Comparison of ENCODE assay signal across 18 cellular contexts in the genomic region with DNA sequence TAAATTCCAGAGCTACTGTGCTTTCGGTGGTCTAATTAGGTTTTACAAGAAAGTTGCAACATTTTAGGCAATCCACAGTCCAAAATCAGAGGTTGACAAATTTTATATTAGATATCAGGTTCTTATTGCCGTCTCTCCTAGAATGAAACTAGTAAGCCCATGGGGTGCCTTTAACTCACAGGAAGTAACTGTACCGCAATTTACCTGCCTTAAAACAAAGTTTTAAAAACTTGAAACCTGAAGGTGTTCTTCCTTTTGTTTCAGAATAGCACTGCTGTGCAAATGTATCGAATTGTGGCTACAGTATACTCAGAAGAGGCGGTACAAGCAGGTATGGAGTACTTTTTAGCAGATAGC.
A peak's percentile ranks its signal among the peaks of the same experiment; 100 is the strongest.
DNase-seq lines count a peak whose midpoint lies in the region; ATAC-seq and TF ChIP-seq lines count a peak whose summit lies in the region.
"Had no signal": no experiment of that assay in that cellular context is flagged by ENCODE, and none has a peak within 500 bp of the region (broad histone marks: within the 10 kb centered on the region; RNA-seq: fewer than 3 reads in every experiment).

No MANE protein-coding gene starts in this region.

- no peaks in the 10 kb centered on the region for H3K9me3 ChIP-seq in spleen
- H3K9me3 ChIP-seq: gastrocnemius medialis, right atrium auricular region, stomach had no signal

- peaks cover 0 to 79% (median 41%) of the 10 kb centered on the region in 6 donors for H3K36me3 ChIP-seq in spleen

- H3K4me1 ChIP-seq in spleen, result peaks cover 0 to 48% (median 19%) of the 10 kb centered on the region in 6 donors
- H3K4me1 ChIP-seq: gastrocnemius medialis, right atrium auricular region had no signal

- peak overlapping the region in 5 of 8 donors; percentile 36 to 69 (median 61) for H3K27ac ChIP-seq in spleen
- H3K27ac ChIP-seq: gastrocnemius medialis, right atrium auricular region, stomach had no signal

- H3K4me3 ChIP-seq in spleen, result no peak overlapping the region
- H3K4me3 ChIP-seq: gastrocnemius medialis, right atrium auricular region, stomach had no signal

- CTCF ChIA-PET in activated naive CD4-positive, alpha-beta T cell treated with anti-CD3 and anti-CD28 coated beads, Interleukin-2, amount 10 ng/mL, durations not matched to agents 7 days and 5 days (lab: Charles Lee), result interaction anchor here (1.4 to 1.8 kb wide), 3 partner anchors 23 to 46 kb away, joined by 4 to 6 read pairs (median 5); no protein-coding TSS in a partner anchor
- CTCF ChIA-PET in T-cell (lab: Charles Lee), result no interaction called here

- H3K4me3 Mint-ChIP-seq in activated naive CD4-positive, alpha-beta T cell treated with anti-CD3 and anti-CD28 coated beads, Interleukin-2, amount 10 ng/mL, durations not matched to agents 7 days and 5 days, result no peak overlapping the region
- peak overlapping the region; percentile 15 to 48 (median 19) for H3K4me3 Mint-ChIP-seq in T-cell
- H3K4me3 Mint-ChIP-seq in chondrocyte (ENCODE audit: unreplicated experiment), result no peak overlapping the region
- H3K4me3 Mint-ChIP-seq: dendritic cell treated with granulocyte-macrophage colony-stimulating factor and Interleukin-4, amounts not matched to agents 40 ng/mL and 50 ng/mL, for 4 days had no signal

- no peaks in the 10 kb centered on the region for H3K27me3 ChIP-seq in spleen (replicated peaks in 1 of 7)
- H3K27me3 ChIP-seq: gastrocnemius medialis, right atrium auricular region, stomach had no signal

- no peak for TF ChIP-seq CTCF in chondrocyte (IDR thresholded peaks at IDR 0.05)
- TF ChIP-seq CTCF in spleen (IDR thresholded peaks at IDR 0.05 in 8 of 11, conservative IDR thresholded peaks at IDR 0.05 in 3 of 11), result no peak

- no peaks in the 10 kb centered on the region for H3K9me3 Mint-ChIP-seq in activated naive CD4-positive, alpha-beta T cell treated with anti-CD3 and anti-CD28 coated beads, Interleukin-2, amount 10 ng/mL, durations not matched to agents 7 days and 5 days
- H3K9me3 Mint-ChIP-seq in T-cell, result no peaks in the 10 kb centered on the region
- H3K9me3 Mint-ChIP-seq in chondrocyte (ENCODE audit: low read depth), result peaks cover 4% of the 10 kb centered on the region
- H3K9me3 Mint-ChIP-seq: dendritic cell treated with granulocyte-macrophage colony-stimulating factor and Interleukin-4, amounts not matched to agents 40 ng/mL and 50 ng/mL, for 4 days had no signal

- peaks cover 67% of the 10 kb centered on the region for H3K36me3 Mint-ChIP-seq in activated naive CD4-positive, alpha-beta T cell treated with anti-CD3 and anti-CD28 coated beads, Interleukin-2, amount 10 ng/mL, durations not matched to agents 7 days and 5 days
- H3K36me3 Mint-ChIP-seq in T-cell (peaks cover 36% of the 10 kb centered on the region), chondrocyte (ENCODE audit: low read depth) (peaks cover 10% of the 10 kb centered on the region)

- no peaks in the 10 kb centered on the region for H3K27me3 Mint-ChIP-seq in activated naive CD4-positive, alpha-beta T cell treated with anti-CD3 and anti-CD28 coated beads, Interleukin-2, amount 10 ng/mL, durations not matched to agents 7 days and 5 days
- H3K27me3 Mint-ChIP-seq in T-cell, result no peaks in the 10 kb centered on the region
- H3K27me3 Mint-ChIP-seq in chondrocyte (ENCODE audit: low read depth), result no peaks in the 10 kb centered on the region
- H3K27me3 Mint-ChIP-seq: dendritic cell treated with granulocyte-macrophage colony-stimulating factor and Interleukin-4, amounts not matched to agents 40 ng/mL and 50 ng/mL, for 4 days had no signal

- peaks cover 49% of the 10 kb centered on the region for H3K4me1 Mint-ChIP-seq in activated naive CD4-positive, alpha-beta T cell treated with anti-CD3 and anti-CD28 coated beads, Interleukin-2, amount 10 ng/mL, durations not matched to agents 7 days and 5 days
- H3K4me1 Mint-ChIP-seq in T-cell (peaks cover 35 to 50% (median 42%) of the 10 kb centered on the region in 3 donors), chondrocyte (ENCODE audit: low read depth) (peaks cover 47% of the 10 kb centered on the region)

- 83 to 90% (median 83%) methylated on average over 5 of the region's 5 CpGs for WGBS in spleen, 5 donors

- peak; percentile 56 to 79 (median 76) for ATAC-seq in T-cell (replicated peaks in 1 of 4)
- no peak for ATAC-seq in HG03095 (IDR thresholded peaks at IDR 0.05; ENCODE audit: unreplicated experiment)
- ATAC-seq in GM18909 (IDR thresholded peaks at IDR 0.05; ENCODE audit: poor library complexity, unreplicated experiment), result no peak

- intact Hi-C loops in spleen (cut with DNase I; ENCODE audit: low total_unique reads), result no loop called here

- peak overlapping the region; percentile 83 for H3K27ac Mint-ChIP-seq in activated naive CD4-positive, alpha-beta T cell treated with anti-CD3 and anti-CD28 coated beads, Interleukin-2, amount 10 ng/mL, durations not matched to agents 7 days and 5 days
- H3K27ac Mint-ChIP-seq in T-cell (peak overlapping the region; percentile 92 to 95), chondrocyte (ENCODE audit: unreplicated experiment) (peak overlapping the region; percentile 97)
- H3K27ac Mint-ChIP-seq: dendritic cell treated with granulocyte-macrophage colony-stimulating factor and Interleukin-4, amounts not matched to agents 40 ng/mL and 50 ng/mL, for 4 days had no signal

- no peak for DNase-seq in activated naive CD4-positive, alpha-beta T cell treated with anti-CD3 and anti-CD28 coated beads, Interleukin-2, amount 10 ng/mL, durations not matched to agents 7 days and 5 days
- DNase-seq in activated naive CD4-positive, alpha-beta T cell treated with anti-CD3 and anti-CD28 coated beads, Interleukin-2, amount 50 U/mL, for 16 hours, result no peak
- DNase-seq in T-cell (no peak), chondrocyte (ENCODE audit: low spot score) (no peak), spleen (no peak), NCI-H1105 treated with DMSO at 0.1 percent for 48 hours (lab: John Stamatoyannopoulos, UW) (no peak)
- DNase-seq: activated CD8-positive, alpha-beta memory T cell treated with anti-CD3 and anti-CD28 coated beads for 24 hours; activated gamma-delta T cell; gastrocnemius medialis; left cardiac atrium; NCI-H2081 treated with DMSO at 0.1 percent for 48 hours; NCI-H524 treated with DMSO at 0.1 percent for 48 hours; nucleus accumbens; stomach had no signal

- no peak for TF ChIP-seq POLR2A in spleen (IDR thresholded peaks at IDR 0.05)

- POLR2A ChIA-PET in T-cell (lab: Charles Lee), result no interaction called here

Comparison
In these comparisons a context has a peak if more than half of its experiments do, and no peak if none do; other contexts are left out.
1. H3K4me3 Mint-ChIP-seq: peak in T-cell (3 of 3); none in activated naive CD4-positive, alpha-beta T cell treated with anti-CD3 and anti-CD28 coated beads, Interleukin-2, amount 10 ng/mL, durations not matched to agents 7 days and 5 days (single experiment) and chondrocyte (single experiment).
2. ATAC-seq: peak in T-cell (4 of 4); none in HG03095 (single experiment) and GM18909 (single experiment).
3. Peak in every context shown above with its lines, with median percentiles within 50 percentile points of each other: H3K27ac Mint-ChIP-seq.